16 cellular contexts compared by ENCODE assay signal in genomic region chr1:98897046-98897445, GRCh38.
A peak's percentile ranks its signal among the peaks of the same experiment; 100 is the strongest.
DNase-seq lines count a peak whose midpoint lies in the region; ATAC-seq and TF ChIP-seq lines count a peak whose summit lies in the region.
"Had no signal": no experiment of that assay in that cellular context is flagged by ENCODE, and none has a peak within 500 bp of the region (broad histone marks: within the 10 kb centered on the region; RNA-seq: fewer than 3 reads in every experiment).

No MANE protein-coding gene starts in this region.

- H3K27ac ChIP-seq in transverse colon: no peak overlapping the region
- H3K27ac ChIP-seq: BLaER1 had no signal

- ATAC-seq in GM21526 (IDR thresholded peaks at IDR 0.05; ENCODE audit: low FRiP score, unreplicated experiment): no peak
- ATAC-seq: GM12878 had no signal

- no peaks in the 10 kb centered on the region for H3K27me3 ChIP-seq in transverse colon
- H3K27me3 ChIP-seq: BLaER1 had no signal

- 91 to 100% methylated on average over 1 to 3 of the region's 3 CpGs for WGBS in transverse colon (ENCODE audit: low coverage in 1 of 2), 2 donors

- TF ChIP-seq POLR2A in transverse colon (IDR thresholded peaks at IDR 0.05): no peak

- in situ Hi-C loops in transverse colon (cut with MboI; ENCODE audit: low pct_ligation_motif_present in 1 of 4, low pct_unique_long_range_greater_than_20kb in 1 of 4, low sequenced_read_pairs in 3 of 4): no loop called here

- H3K4me3 ChIP-seq in transverse colon: no peak overlapping the region
- H3K4me3 ChIP-seq: BLaER1, GM12878, HAP-1 had no signal

- no peaks in the 10 kb centered on the region for H3K9me3 ChIP-seq in transverse colon
- H3K9me3 ChIP-seq: BLaER1, HAP-1 had no signal

- TF ChIP-seq EP300 in Ishikawa (IDR thresholded peaks at IDR 0.05; ENCODE audit: borderline replicate concordance): no peak
- no peak for TF ChIP-seq EP300 in transverse colon (IDR thresholded peaks at IDR 0.05; ENCODE audit: low read depth)

- TF ChIP-seq RAD21 in Ishikawa (IDR thresholded peaks at IDR 0.05; ENCODE audit: low read depth): no peak

- no peak for TF ChIP-seq CTCF in transverse colon (IDR thresholded peaks at IDR 0.05)

- intact Hi-C loops in transverse colon (cut with DNase I; ENCODE audit: low total_unique reads): no loop called here

- H3K4me1 ChIP-seq in transverse colon: no peaks in the 10 kb centered on the region
- H3K4me1 ChIP-seq: BLaER1, HAP-1 had no signal

- DNase-seq in NCI-H1417 (lab: John Stamatoyannopoulos, UW): peak in 2 of 3 experiments; percentile 32 to 92
- DNase-seq in NCI-H1417 treated with DMSO at 0.1 percent for 48 hours (lab: John Stamatoyannopoulos, UW): no peak
- DNase-seq in left kidney (ENCODE audit: low read depth, low spot score): peak; percentile 77
- DNase-seq in transverse colon: no peak
- DNase-seq in GOT3 (lab: John Stamatoyannopoulos, UW): no peak
- DNase-seq: 8988T; Calu3; CD4-positive, alpha-beta memory T cell; DMS53; DND-41; EL had no signal

- no peaks in the 10 kb centered on the region for H3K36me3 ChIP-seq in transverse colon
- H3K36me3 ChIP-seq: BLaER1, HAP-1 had no signal

TF ChIP-seq in Ishikawa, 13 proteins besides CTCF, POLR2A, EP300 and RAD21:
- no peak for TF ChIP-seq CEBPB (IDR thresholded peaks at IDR 0.05)
- no peak for TF ChIP-seq TAF1 (IDR thresholded peaks at IDR 0.05; ENCODE audit: low read depth)
- TF ChIP-seq REST (IDR thresholded peaks at IDR 0.05; ENCODE audit: low read depth): peak; percentile 71
- TF ChIP-seq NFIC (IDR thresholded peaks at IDR 0.05): no peak
- TF ChIP-seq ZBTB7A (IDR thresholded peaks at IDR 0.05; ENCODE audit: low read depth): no peak
TF ChIP-seq in Ishikawa: peak in this region for 1.

Comparison
In these comparisons a context has a peak if more than half of its experiments do, and no peak if none do; other contexts are left out.
1. DNase-seq: peak in NCI-H1417 (2 of 3) and left kidney (single experiment); none in NCI-H1417 treated with DMSO at 0.1 percent for 48 hours (single experiment), transverse colon (single experiment) and GOT3 (single experiment).